Comparison of ENCODE assay signal across 29 cellular contexts in genomic region chr9:100731038-100731556, GRCh38.
"Had no signal": no experiment of that assay in that cellular context is flagged by ENCODE, and none has a peak within 500 bp of the region (broad histone marks: within the 10 kb centered on the region; RNA-seq: fewer than 3 reads in every experiment).

No MANE protein-coding gene starts in this region.

- H3K36me3 ChIP-seq: neutrophil, ovary, right lobe of liver, sigmoid colon, stomach, suprapubic skin, tibial artery, transverse colon, vagina had no signal

- H2AFZ ChIP-seq: parathyroid adenoma had no signal

- H3K9me3 ChIP-seq: neutrophil, ovary, psoas muscle, right lobe of liver, sigmoid colon, stomach, suprapubic skin, testis, tibial artery, transverse colon, vagina had no signal

- H3K27ac ChIP-seq: neutrophil, ovary, parathyroid adenoma, psoas muscle, right lobe of liver, sigmoid colon, stomach, suprapubic skin, testis, tibial artery, transverse colon, vagina had no signal

- H3K27ac Mint-ChIP-seq: naive B cell; natural killer cell treated with Interleukin-12 subunit alpha and Interleukin-12 subunit beta and Interleukin-15 and Interleukin-18, amount 100 ng/mL, for 72 hours; nephron progenitor cell; progenitor cell of endocrine pancreas; stimulated activated naive B cell treated with anti-CD40 and anti-IgM and Interleukin-4, amounts not matched to agents 10 μg/mL and 1 μg/mL and 100 μg/mL, for 72 hours; stimulated activated naive CD8-positive, alpha-beta T cell treated with anti-CD3 and anti-CD28 coated beads, Interleukin-15, Interleukin-2, amounts not matched to agents 100 ng/mL and 50 ng/mL, for 24 hours; type B pancreatic cell had no signal

- H3K9me3 Mint-ChIP-seq: type B pancreatic cell had no signal

- H3K4me1 Mint-ChIP-seq: naive B cell; naive thymus-derived CD8-positive, alpha-beta T cell; nephron progenitor cell; stimulated activated naive B cell treated with anti-CD40 and anti-IgM and Interleukin-4, amounts not matched to agents 10 μg/mL and 1 μg/mL and 100 μg/mL, for 72 hours had no signal

- H3K27me3 ChIP-seq: neutrophil, ovary, right lobe of liver, sigmoid colon, stomach, suprapubic skin, testis, tibial artery, transverse colon, vagina had no signal

- H3K36me3 Mint-ChIP-seq: naive B cell; natural killer cell treated with Interleukin-12 subunit alpha and Interleukin-12 subunit beta and Interleukin-15 and Interleukin-18, amount 100 ng/mL, for 72 hours; stimulated activated naive B cell treated with anti-CD40 and anti-IgM and Interleukin-4, amounts not matched to agents 10 μg/mL and 1 μg/mL and 100 μg/mL, for 72 hours; type B pancreatic cell had no signal

- H3K4me3 ChIP-seq: ovary, psoas muscle, right lobe of liver, sigmoid colon, stomach, suprapubic skin, testis, tibial artery, transverse colon, vagina had no signal

- FAIRE-seq: small intestine, urothelium cell line had no signal

- H3K4me1 ChIP-seq: parathyroid adenoma, psoas muscle, right lobe of liver, stomach, suprapubic skin, testis, tibial artery, transverse colon, vagina had no signal

- H3K9ac ChIP-seq: parathyroid adenoma had no signal

- H3K4me3 Mint-ChIP-seq: naive B cell; naive thymus-derived CD8-positive, alpha-beta T cell; natural killer cell treated with Interleukin-12 subunit alpha and Interleukin-12 subunit beta and Interleukin-15 and Interleukin-18, amount 100 ng/mL, for 72 hours; nephron progenitor cell; stimulated activated naive B cell treated with anti-CD40 and anti-IgM and Interleukin-4, amounts not matched to agents 10 μg/mL and 1 μg/mL and 100 μg/mL, for 72 hours; stimulated activated naive CD8-positive, alpha-beta T cell treated with anti-CD3 and anti-CD28 coated beads, Interleukin-15, Interleukin-2, amounts not matched to agents 100 ng/mL and 50 ng/mL, for 24 hours; type B pancreatic cell had no signal

- DNase-seq: naive B cell; naive thymus-derived CD8-positive, alpha-beta T cell; nephron progenitor cell; nucleus accumbens; ovary; psoas muscle; right cardiac atrium; right lobe of liver; sigmoid colon; small intestine; stimulated activated CD4-positive, alpha-beta T cell treated with anti-CD3 and anti-CD28 coated beads, Interleukin-15, amount 100 ng/mL, for 24 hours; stimulated activated CD4-positive, alpha-beta T cell treated with anti-CD3 and anti-CD28 coated beads, Interleukin-2, amount 100 ng/mL, for 24 hours; stimulated activated CD4-positive, alpha-beta T cell treated with anti-CD3 and anti-CD28 coated beads, Interleukin-2, amount 100 ng/mL, for 48 hours; stimulated activated CD4-positive, alpha-beta T cell treated with anti-CD3 and anti-CD28 coated beads, Interleukin-4, amount 100 ng/mL, for 24 hours; stimulated activated naive B cell treated with anti-CD40 and anti-IgM and Interleukin-4, amounts not matched to agents 10 μg/mL and 1 μg/mL and 100 μg/mL, for 72 hours; stimulated activated naive CD4-positive, alpha-beta T cell treated with Interleukin-2 at 50 U/mL for 16 hours; stomach; testis; tibial artery; transverse colon had no signal

- H3K27me3 Mint-ChIP-seq: naive B cell; natural killer cell treated with Interleukin-12 subunit alpha and Interleukin-12 subunit beta and Interleukin-15 and Interleukin-18, amount 100 ng/mL, for 72 hours; progenitor cell of endocrine pancreas; stimulated activated naive B cell treated with anti-CD40 and anti-IgM and Interleukin-4, amounts not matched to agents 10 μg/mL and 1 μg/mL and 100 μg/mL, for 72 hours; stimulated activated naive CD8-positive, alpha-beta T cell treated with anti-CD3 and anti-CD28 coated beads, Interleukin-15, Interleukin-2, amounts not matched to agents 100 ng/mL and 50 ng/mL, for 24 hours; type B pancreatic cell had no signal

- H3K79me2 ChIP-seq: parathyroid adenoma had no signal

- ATAC-seq: naive thymus-derived CD8-positive, alpha-beta T cell; psoas muscle; stimulated activated naive B cell treated with anti-CD40 and anti-IgM and Interleukin-4, amounts not matched to agents 10 μg/mL and 1 μg/mL and 100 μg/mL, for 72 hours had no signal
